In genomic region chr16:10322723-10323527, GRCh38 we compare ENCODE assay signal across 16 cellular contexts.
"Had no signal": no experiment of that assay in that cellular context is flagged by ENCODE, and none has a peak within 500 bp of the region (broad histone marks: within the 10 kb centered on the region; RNA-seq: fewer than 3 reads in every experiment).

No MANE protein-coding gene starts in this region.

- ATAC-seq: activated CD8-positive, alpha-beta memory T cell treated with anti-CD3 and anti-CD28 coated beads, Interleukin-2, amount 10 ng/mL, durations not matched to agents 7 days and 5 days; stimulated activated naive CD8-positive, alpha-beta T cell treated with anti-CD3 and anti-CD28 coated beads, Interleukin-15, amount 100 ng/mL, for 72 hours had no signal

- H3K4me3 ChIP-seq: testis had no signal

- H3K27ac Mint-ChIP-seq: activated CD8-positive, alpha-beta memory T cell treated with anti-CD3 and anti-CD28 coated beads, Interleukin-2, amount 10 ng/mL, durations not matched to agents 7 days and 5 days; activated naive CD4-positive, alpha-beta T cell treated with anti-CD3 and anti-CD28 coated beads, Interleukin-2, amount 50 U/mL, for 72 hours; activated T-cell treated with anti-CD3 and anti-CD28 coated beads, Interleukin-2, amount 50 U/mL, for 24 hours; stimulated activated naive CD8-positive, alpha-beta T cell treated with anti-CD3 and anti-CD28 coated beads, Interleukin-15, amount 100 ng/mL, for 72 hours had no signal

- H3K9me3 ChIP-seq: testis had no signal

- H3K36me3 Mint-ChIP-seq: activated CD8-positive, alpha-beta memory T cell treated with anti-CD3 and anti-CD28 coated beads, Interleukin-2, amount 10 ng/mL, durations not matched to agents 7 days and 5 days; brain had no signal

- H3K4me1 Mint-ChIP-seq: activated CD8-positive, alpha-beta memory T cell treated with anti-CD3 and anti-CD28 coated beads, Interleukin-2, amount 10 ng/mL, durations not matched to agents 7 days and 5 days; brain had no signal

- H3K4me3 Mint-ChIP-seq: activated CD8-positive, alpha-beta memory T cell treated with anti-CD3 and anti-CD28 coated beads, Interleukin-2, amount 10 ng/mL, durations not matched to agents 7 days and 5 days; activated T-cell treated with anti-CD3 and anti-CD28 coated beads, Interleukin-2, amount 50 U/mL, for 24 hours; brain; nephron; stimulated activated naive CD8-positive, alpha-beta T cell treated with anti-CD3 and anti-CD28 coated beads, Interleukin-15, amount 100 ng/mL, for 72 hours had no signal

- H3K9me3 Mint-ChIP-seq: nephron had no signal

- H3K27me3 Mint-ChIP-seq: activated CD8-positive, alpha-beta memory T cell treated with anti-CD3 and anti-CD28 coated beads, Interleukin-2, amount 10 ng/mL, durations not matched to agents 7 days and 5 days; activated T-cell treated with anti-CD3 and anti-CD28 coated beads, Interleukin-2, amount 50 U/mL, for 24 hours; stimulated activated naive CD8-positive, alpha-beta T cell treated with anti-CD3 and anti-CD28 coated beads, Interleukin-15, amount 100 ng/mL, for 72 hours had no signal

- DNase-seq: activated CD4-positive, alpha-beta T cell treated with anti-CD3 and anti-CD28 coated beads for 1 hour; activated CD4-positive, alpha-beta T cell treated with anti-CD3 and anti-CD28 coated beads, Interleukin-2, amount 50 U/mL, for 48 hours; activated CD8-positive, alpha-beta memory T cell treated with anti-CD3 and anti-CD28 coated beads, Interleukin-2, amount 10 ng/mL, durations not matched to agents 7 days and 5 days; activated effector memory CD4-positive, alpha-beta T cell treated with Interleukin-2 at 50 U/mL for 16 hours; activated T-cell treated with anti-CD3 and anti-CD28 coated beads, Interleukin-2, amount 50 U/mL, for 24 hours; amygdala; dermis blood vessel endothelial cell; hypothalamus; kidney glomerular epithelial cell; stimulated activated CD4-positive, alpha-beta T cell treated with anti-CD3 and anti-CD28 coated beads, Interleukin-15, amount 100 ng/mL, for 24 hours; stimulated activated CD4-positive, alpha-beta T cell treated with anti-CD3 and anti-CD28 coated beads, Interleukin-4, amount 100 ng/mL, for 24 hours; stimulated activated naive CD8-positive, alpha-beta T cell treated with anti-CD3 and anti-CD28 coated beads, Interleukin-15, amount 100 ng/mL, for 72 hours; testis had no signal

- H3K27me3 ChIP-seq: testis had no signal
